In genomic region chr11:130192845-130193267, GRCh38 we compare ENCODE assay signal across 23 cellular contexts. TPM values are rescaled to one million over a fixed set of nuclear protein-coding genes. Genes with fewer than 3 reads are reported as not detected.
"Had no signal": no experiment of that assay in that cellular context is flagged by ENCODE, and none has a peak within 500 bp of the region (broad histone marks: within the 10 kb centered on the region; RNA-seq: fewer than 3 reads in every experiment).

No MANE protein-coding gene starts in this region.

- H3K27ac Mint-ChIP-seq: activated CD4-positive, alpha-beta T cell treated with anti-CD3 and anti-CD28 coated beads, Interleukin-2, amount 10 ng/mL, durations not matched to agents 7 days and 5 days; activated CD8-positive, alpha-beta T cell treated with anti-CD3 and anti-CD28 coated beads, Interleukin-2, amount 10 ng/mL, durations not matched to agents 7 days and 5 days; activated naive CD4-positive, alpha-beta T cell treated with anti-CD3 and anti-CD28 coated beads for 36 hours; mesothelial cell of epicardium; stimulated activated naive CD8-positive, alpha-beta T cell treated with anti-CD3 and anti-CD28 coated beads, Interleukin-15, amount 100 ng/mL, for 72 hours; T-helper 1 cell treated with Interleukin-12 subunit alpha and Interleukin-12 subunit beta and Interleukin-4 antibody, amounts not matched to agents 30 μg/mL and 1 μg/mL, for 36 hours had no signal

- ATAC-seq: activated CD4-positive, CD25-positive, alpha-beta regulatory T cell treated with anti-CD3 and anti-CD28 coated beads, Interleukin-2, amount 50 U/mL, for 24 hours; activated CD8-positive, alpha-beta T cell treated with anti-CD3 and anti-CD28 coated beads, Interleukin-2, amount 10 ng/mL, durations not matched to agents 7 days and 5 days; activated T-cell treated with anti-CD3 and anti-CD28 coated beads, Interleukin-2, amount 50 U/mL, for 4 hours; gastroesophageal sphincter; heart left ventricle; stimulated activated naive CD8-positive, alpha-beta T cell treated with anti-CD3 and anti-CD28 coated beads, Interleukin-15, amount 100 ng/mL, for 72 hours had no signal

- H3K9me3 ChIP-seq: esophagus muscularis mucosa, gastroesophageal sphincter, heart left ventricle, right atrium auricular region, suprapubic skin, upper lobe of left lung had no signal

- H3K4me3 Mint-ChIP-seq: activated CD4-positive, alpha-beta T cell treated with anti-CD3 and anti-CD28 coated beads, Interleukin-2, amount 10 ng/mL, durations not matched to agents 7 days and 5 days; activated CD8-positive, alpha-beta T cell treated with anti-CD3 and anti-CD28 coated beads, Interleukin-2, amount 10 ng/mL, durations not matched to agents 7 days and 5 days; activated naive CD4-positive, alpha-beta T cell treated with anti-CD3 and anti-CD28 coated beads for 36 hours; activated T-cell treated with anti-CD3 and anti-CD28 coated beads, Interleukin-2, amount 50 U/mL, for 4 hours; mesothelial cell of epicardium; nephron; stimulated activated naive CD8-positive, alpha-beta T cell treated with anti-CD3 and anti-CD28 coated beads, Interleukin-15, amount 100 ng/mL, for 72 hours; T-helper 1 cell treated with Interleukin-12 subunit alpha and Interleukin-12 subunit beta and Interleukin-4 antibody, amounts not matched to agents 30 μg/mL and 1 μg/mL, for 36 hours had no signal

- H3K27me3 ChIP-seq: esophagus muscularis mucosa, gastroesophageal sphincter, heart left ventricle, right atrium auricular region, suprapubic skin, upper lobe of left lung had no signal

- H3K4me1 ChIP-seq: esophagus muscularis mucosa, gastroesophageal sphincter, right atrium auricular region, upper lobe of left lung had no signal

- H3K36me3 ChIP-seq: esophagus muscularis mucosa, gastroesophageal sphincter, heart left ventricle, right atrium auricular region had no signal

- H3K4me1 Mint-ChIP-seq: activated CD4-positive, alpha-beta T cell treated with anti-CD3 and anti-CD28 coated beads, Interleukin-2, amount 10 ng/mL, durations not matched to agents 7 days and 5 days; mesothelial cell of epicardium; nephron; stimulated activated naive CD8-positive, alpha-beta T cell treated with anti-CD3 and anti-CD28 coated beads, Interleukin-15, amount 100 ng/mL, for 72 hours had no signal

- H3K4me3 ChIP-seq: esophagus muscularis mucosa, gastroesophageal sphincter, heart left ventricle, right atrium auricular region, skin epidermis, suprapubic skin, upper lobe of left lung had no signal

- H3K27me3 Mint-ChIP-seq: activated CD4-positive, alpha-beta T cell treated with anti-CD3 and anti-CD28 coated beads, Interleukin-2, amount 10 ng/mL, durations not matched to agents 7 days and 5 days; stimulated activated naive CD8-positive, alpha-beta T cell treated with anti-CD3 and anti-CD28 coated beads, Interleukin-15, amount 100 ng/mL, for 72 hours had no signal

- H3K9me3 Mint-ChIP-seq: activated CD4-positive, alpha-beta T cell treated with anti-CD3 and anti-CD28 coated beads, Interleukin-2, amount 10 ng/mL, durations not matched to agents 7 days and 5 days; activated naive CD4-positive, alpha-beta T cell treated with anti-CD3 and anti-CD28 coated beads for 36 hours; activated T-cell treated with anti-CD3 and anti-CD28 coated beads, Interleukin-2, amount 50 U/mL, for 4 hours; mesothelial cell of epicardium; nephron; stimulated activated naive CD8-positive, alpha-beta T cell treated with anti-CD3 and anti-CD28 coated beads, Interleukin-15, amount 100 ng/mL, for 72 hours; T-helper 1 cell treated with Interleukin-12 subunit alpha and Interleukin-12 subunit beta and Interleukin-4 antibody, amounts not matched to agents 30 μg/mL and 1 μg/mL, for 36 hours had no signal

- DNase-seq: activated CD4-positive, alpha-beta T cell treated with anti-CD3 and anti-CD28 coated beads, Interleukin-2, amount 10 ng/mL, durations not matched to agents 7 days and 5 days; activated CD8-positive, alpha-beta T cell treated with anti-CD3 and anti-CD28 coated beads, Interleukin-2, amount 10 ng/mL, durations not matched to agents 7 days and 5 days; activated naive CD4-positive, alpha-beta T cell treated with anti-CD3 and anti-CD28 coated beads for 36 hours; activated T-cell treated with anti-CD3 and anti-CD28 coated beads, Interleukin-2, amount 50 U/mL, for 4 hours; cerebellar nuclear complex; effector CD8-positive, alpha-beta T cell; kidney glomerular epithelial cell; occipital lobe; stimulated activated CD4-positive, alpha-beta T cell treated with anti-CD3 and anti-CD28 coated beads, Interleukin-15, amount 100 ng/mL, for 24 hours; stimulated activated CD4-positive, alpha-beta T cell treated with anti-CD3 and anti-CD28 coated beads, Interleukin-4, amount 100 ng/mL, for 1 hour; stimulated activated naive CD8-positive, alpha-beta T cell treated with anti-CD3 and anti-CD28 coated beads, Interleukin-15, amount 100 ng/mL, for 72 hours had no signal

- H3K27ac ChIP-seq: esophagus muscularis mucosa, gastroesophageal sphincter, heart left ventricle, right atrium auricular region, skin epidermis, suprapubic skin, upper lobe of left lung had no signal

RNA-seq across cellular contexts. Expression of gene ST14, which starts 33.3 kb away (rescaled TPM):
- total RNA-seq: activated CD4-positive, alpha-beta T cell treated with anti-CD3 and anti-CD28 coated beads, Interleukin-2, amount 10 ng/mL, durations not matched to agents 7 days and 5 days; activated CD8-positive, alpha-beta T cell treated with anti-CD3 and anti-CD28 coated beads, Interleukin-2, amount 10 ng/mL, durations not matched to agents 7 days and 5 days; activated naive CD4-positive, alpha-beta T cell treated with anti-CD3 and anti-CD28 coated beads for 36 hours; endothelial cell of umbilical vein; occipital lobe had no signal
